ENCODE assay signal across 15 cellular contexts in genomic region chr10:23191764-23192395, GRCh38. TPM values are rescaled to one million over a fixed set of nuclear protein-coding genes. Genes with fewer than 3 reads are reported as not detected.
DNase-seq lines count a peak whose midpoint lies in the region; ATAC-seq and TF ChIP-seq lines count a peak whose summit lies in the region.
"Had no signal": no experiment of that assay in that cellular context is flagged by ENCODE, and none has a peak within 500 bp of the region (broad histone marks: within the 10 kb centered on the region; RNA-seq: fewer than 3 reads in every experiment).

PTF1A (plus strand) TSS chr10:23192312; CDS start chr10:23192531, 219 bp downstream.

- peaks cover 6% of the 10 kb centered on the region for H3K4me1 Mint-ChIP-seq in nephron

- no peak for TF ChIP-seq POLR2A in spleen (IDR thresholded peaks at IDR 0.05)

- H3K27ac ChIP-seq in A673 (ENCODE audit: low read depth, low read length, poor library complexity, severe bottlenecking) (no peak within 1 kb of the TSS), HEK293 (ENCODE audit: extremely low read depth, low read depth, low read length) (no peak within 1 kb of the TSS), coronary artery (no peak within 1 kb of the TSS), spleen (no peak within 1 kb of the TSS)
- H3K27ac ChIP-seq: SJSA1 had no signal

- no peak for ATAC-seq in GM18909 (IDR thresholded peaks at IDR 0.05; ENCODE audit: poor library complexity, unreplicated experiment)
- no peak for ATAC-seq in GM18502 (IDR thresholded peaks at IDR 0.05; ENCODE audit: poor library complexity, unreplicated experiment)

- no peak within 1 kb of the TSS for H3K27ac Mint-ChIP-seq in nephron
- H3K27ac Mint-ChIP-seq: HFFc6 had no signal

- DNase-seq in A673 (ENCODE audit: low spot score) = peak; percentile 26
- no peak for DNase-seq in coronary artery (ENCODE audit: low spot score)
- no peak for DNase-seq in NOMO-1 treated with DMSO at 0.1 percent for 48 hours (lab: John Stamatoyannopoulos, UW; ENCODE audit: unreplicated experiment)
- no peak for DNase-seq in spleen
- DNase-seq: activated CD8-positive, alpha-beta memory T cell treated with anti-CD3 and anti-CD28 coated beads for 24 hours; activated gamma-delta T cell; HFFc6; stimulated activated CD4-positive, alpha-beta T cell treated with anti-CD3 and anti-CD28 coated beads, Interleukin-12 subunit alpha, Interleukin-12 subunit beta, amount 100 ng/mL, for 4 hours had no signal

- H3K4me1 ChIP-seq in A673 (ENCODE audit: insufficient read depth, low read length, poor library complexity, severe bottlenecking) (peaks cover 18% of the 10 kb centered on the region), HEK293 (ENCODE audit: control insufficient read depth, insufficient read depth, low read length) (no peaks in the 10 kb centered on the region), spleen (peaks cover 0 to 32% (median 16%) of the 10 kb centered on the region in 6 donors)
- H3K4me1 ChIP-seq: SJSA1 had no signal

- TF ChIP-seq CTCF in A673 (conservative IDR thresholded peaks at IDR 0.05; ENCODE audit: low read depth, low read length) (no peak), HEK293 (tag by site-specific recombination; IDR thresholded peaks at IDR 0.05) (no peak), coronary artery (IDR thresholded peaks at IDR 0.05) (no peak), nephron (IDR thresholded peaks at IDR 0.05; ENCODE audit: unreplicated experiment in 3 of 3) (no peak), spleen (IDR thresholded peaks at IDR 0.05 in 8 of 11, conservative IDR thresholded peaks at IDR 0.05 in 3 of 11) (no peak)

- no peaks in the 10 kb centered on the region for H3K36me3 Mint-ChIP-seq in nephron (ENCODE audit: low read depth)

- CTCF ChIA-PET in A673 (lab: Charles Lee) (interaction anchor here (0.7 kb wide), 1 partner anchor 53 kb away, joined by 3 read pairs; no protein-coding TSS in a partner anchor), HEK293 (lab: Yijun Ruan, JAX) (interaction anchor here (0.6 to 0.9 kb wide), 3 partner anchors 10 to 36 kb away, joined by 3 read pairs; no protein-coding TSS in a partner anchor)

- WGBS in spleen, 5 donors = 1 to 6% (median 4%) methylated on average over 19 to 77 of the region's 77 CpGs

- H3K4me3 Mint-ChIP-seq in nephron = peak within 1 kb of the TSS; percentile 68 to 76 (median 70)
- H3K4me3 Mint-ChIP-seq: HFFc6 had no signal

- peaks cover 97% of the 10 kb centered on the region for H3K27me3 Mint-ChIP-seq in nephron (ENCODE audit: low read depth)

- peaks cover 99% of the 10 kb centered on the region for H3K27me3 ChIP-seq in A673 (replicated peaks; ENCODE audit: insufficient read depth, low read depth, low read length, poor library complexity)
- peaks cover 4 to 100% (median 69%) of the 10 kb centered on the region in 7 donors for H3K27me3 ChIP-seq in spleen (replicated peaks in 1 of 7)

- POLR2A ChIA-PET in A673 (lab: Charles Lee; ENCODE audit: low non-redundant PET) (no interaction called here), HEK293 (lab: Yijun Ruan, JAX) (no interaction called here)

- no peaks in the 10 kb centered on the region for H3K9me3 ChIP-seq in A673 (ENCODE audit: low read depth, low read length, poor library complexity, severe bottlenecking)
- H3K9me3 ChIP-seq in HEK293 (ENCODE audit: control insufficient read depth, insufficient read depth, low read depth, low read length) = no peaks in the 10 kb centered on the region
- no peaks in the 10 kb centered on the region for H3K9me3 ChIP-seq in spleen
- H3K9me3 ChIP-seq: SJSA1 had no signal

- no TSS peak for BruUV-seq in A673 (replicated peaks; lab: Mats Ljungman, UMichigan)

- H3K4me3 ChIP-seq in A673 (ENCODE audit: low read depth, low read length, poor library complexity, severe bottlenecking) (peak within 1 kb of the TSS; percentile 17), HEK293 (ENCODE audit: low read depth, low read length) (peak within 1 kb of the TSS; percentile 5), coronary artery (peak within 1 kb of the TSS; percentile 43), spleen (peak within 1 kb of the TSS in 4 of 8 donors; percentile 5 to 42 (median 14))
- H3K4me3 ChIP-seq: SJSA1 had no signal

- H3K9me3 Mint-ChIP-seq in nephron = peaks cover 5% of the 10 kb centered on the region
- H3K9me3 Mint-ChIP-seq: HFFc6 had no signal

- H3K36me3 ChIP-seq in A673 (ENCODE audit: insufficient read depth, low read length, poor library complexity, severe bottlenecking) = no peaks in the 10 kb centered on the region
- H3K36me3 ChIP-seq in HEK293 (ENCODE audit: control insufficient read depth in 2 of 2, insufficient read depth in 1 of 2, low read length in 2 of 2) = no peaks in the 10 kb centered on the region
- no peaks in the 10 kb centered on the region for H3K36me3 ChIP-seq in spleen
- H3K36me3 ChIP-seq: SJSA1 had no signal

- intact Hi-C loops in A673 (cut with micrococcal nuclease; ENCODE audit: unreplicated experiment) (no loop called here), spleen (cut with DNase I; ENCODE audit: low total_unique reads) (no loop called here)

TF ChIP-seq in HEK293, 187 proteins besides CTCF, POLR2A, EP300 and RAD21 (continues in another document):
- TF ChIP-seq SP3 (tag by site-specific recombination; IDR thresholded peaks at IDR 0.05) (0 out of 2 replicates have a peak, but pooled peaks have one; percentile 10), ZSCAN4 (tag by site-specific recombination; IDR thresholded peaks at IDR 0.05) (no peak), ATF2 (tag by site-specific recombination; IDR thresholded peaks at IDR 0.05; ENCODE audit: low read depth) (no peak), BCL11A (tag by site-specific recombination; IDR thresholded peaks at IDR 0.05; ENCODE audit: low read depth) (no peak), ZNF449 (tag by site-specific recombination; IDR thresholded peaks at IDR 0.05) (no peak), ZFHX2 (tag by site-specific recombination; conservative IDR thresholded peaks at IDR 0.05) (0 out of 2 replicates have a peak, but pooled peaks have one; percentile 34), ZNF645 (tag by site-specific recombination; IDR thresholded peaks at IDR 0.05) (no peak), ELK4 (IDR thresholded peaks at IDR 0.05; ENCODE audit: borderline replicate concordance, low read depth, low read length) (no peak), TCF7L2 (IDR thresholded peaks at IDR 0.05; ENCODE audit: borderline replicate concordance, low read depth, low read length) (no peak), ZBTB17 (tag by site-specific recombination; IDR thresholded peaks at IDR 0.05) (no peak), ZSCAN30 (tag by site-specific recombination; IDR thresholded peaks at IDR 0.05) (no peak), SP2 (tag by site-specific recombination; IDR thresholded peaks at IDR 0.05) (peak; percentile 54; the same call in 1 of the 2 replicates), ZNF664 (tag by site-specific recombination; IDR thresholded peaks at IDR 0.05) (no peak)

RNA-seq across cellular contexts. Expression of gene PTF1A, which starts in this region (rescaled TPM):
- total RNA-seq in A673 (2021) (not detected in 2 replicates), spleen (not detected)
- polyA plus RNA-seq in spleen = not detected
- total RNA-seq: HFFc6, mammary epithelial cell, omental fat pad, SJSA1 had no signal
- polyA plus RNA-seq: mammary epithelial cell had no signal

Comparison
In these comparisons a context has a peak if more than half of its experiments do, and no peak if none do; other contexts are left out.
1. Peak in DNase-seq and H3K4me3 ChIP-seq in A673; RNA of the gene not detected or under 1 TPM.